In the genomic region with DNA sequence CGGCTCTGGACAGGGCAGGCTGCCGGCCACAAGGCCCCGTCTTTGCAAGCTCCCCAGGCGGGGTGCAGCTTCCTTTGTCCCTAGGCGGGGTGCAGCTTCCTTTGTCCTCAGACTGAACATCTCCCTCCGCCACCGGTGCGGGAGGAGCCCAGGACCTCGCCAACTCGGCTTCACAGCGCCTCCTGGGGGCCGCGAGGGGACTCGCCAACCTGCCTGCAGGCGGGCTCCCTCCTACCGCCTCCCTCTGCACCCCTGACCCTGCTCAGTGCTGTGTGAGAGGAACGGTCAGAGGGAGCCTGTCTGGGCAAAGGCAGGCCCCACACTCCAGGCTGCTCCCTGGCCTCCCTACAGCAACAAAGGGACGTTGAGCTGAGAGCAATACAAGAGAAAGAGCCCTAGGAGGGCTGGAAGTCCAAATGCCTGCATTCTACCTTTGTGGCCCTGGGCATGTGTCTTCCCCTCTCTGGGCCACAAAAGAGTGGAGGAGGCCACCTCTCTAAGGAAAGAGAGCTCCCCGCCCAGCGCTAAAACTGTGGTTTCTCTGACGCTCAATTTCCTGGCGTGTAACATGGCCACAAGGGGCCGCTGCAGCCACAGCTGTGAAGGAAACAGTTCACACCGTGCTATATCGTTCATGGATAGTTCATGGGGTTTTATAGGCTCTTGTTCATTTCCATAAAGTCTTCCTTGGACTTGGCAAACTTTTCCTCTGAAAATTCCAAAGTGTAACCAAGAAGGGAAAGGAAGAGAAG, we compare ENCODE assay signal across 9 cellular contexts. TPM values are rescaled to one million over a fixed set of nuclear protein-coding genes. Genes with fewer than 3 reads are reported as not detected.
A peak's percentile ranks its signal among the peaks of the same experiment; 100 is the strongest.
DNase-seq lines count a peak whose midpoint lies in the region; ATAC-seq, FAIRE-seq and TF ChIP-seq lines count a peak whose summit lies in the region.
"Had no signal": no experiment of that assay in that cellular context is flagged by ENCODE, and none has a peak within 500 bp of the region (broad histone marks: within the 10 kb centered on the region; RNA-seq: fewer than 3 reads in every experiment).

No MANE protein-coding gene starts in this region.

- BruUV-seq in HepG2 (replicated peaks; lab: Mats Ljungman, UMichigan): no TSS peak

- TF ChIP-seq RAD21 in HepG2 (CRISPR knock-in tag; IDR thresholded peaks at IDR 0.05): peak; percentile 91

- H3K4me2 ChIP-seq in HepG2 (ENCODE audit: low read depth, low read length): peak overlapping the region; percentile 93

- no peaks in the 10 kb centered on the region for H3K36me3 ChIP-seq in HepG2 (replicated peaks in 1 of 2; ENCODE audit: control insufficient read depth in 1 of 2, insufficient read depth in 2 of 2, low read length in 2 of 2)

- in situ Hi-C loops in HepG2 (cut with HindIII; ENCODE audit: extremely low pct_ligation_motif_present, low pct_unique_long_range_greater_than_20kb): loop anchor here (5.0 kb wide), 2 partner anchors 62 to 113 kb away; a partner anchor contains a TSS

- peak; percentile 89 for TF ChIP-seq CTCF in HepG2 (CRISPR knock-in tag; IDR thresholded peaks at IDR 0.05)

- DNase-seq in DMS153 treated with DMSO at 0.1 percent for 48 hours (lab: John Stamatoyannopoulos, UW; ENCODE audit: unreplicated experiment) (peak; percentile 90), NCI-H524 treated with DMSO at 0.1 percent for 48 hours (lab: John Stamatoyannopoulos, UW) (peak; percentile 5), dermis microvascular lymphatic vessel endothelial cell (ENCODE audit: low read depth in 2 of 2) (peak; percentile 34 to 77), HepG2 (ENCODE audit: low spot score) (peak; percentile 82)
- peak; percentile 80 to 81 for DNase-seq in activated CD4-positive, alpha-beta T cell treated with anti-CD3 and anti-CD28 coated beads, Interleukin-2, amount 50 U/mL, for 4 hours
- DNase-seq in stimulated activated CD4-positive, alpha-beta T cell treated with anti-CD3 and anti-CD28 coated beads, Interleukin-2, amount 100 ng/mL, for 24 hours: peak; percentile 86 to 89

- H3K27ac ChIP-seq in HepG2 (ENCODE audit: extremely low read length, insufficient read depth, low read length): peak overlapping the region; percentile 16

- ATAC-seq in HG02870 (IDR thresholded peaks at IDR 0.05; ENCODE audit: unreplicated experiment) (peak; percentile 54), HepG2 (peak; percentile 90), GM19328 (IDR thresholded peaks at IDR 0.05; ENCODE audit: unreplicated experiment) (no peak)

- CTCF ChIA-PET in HepG2 (lab: Yijun Ruan, JAX; ENCODE audit: low intra/inter-chr PET ratio, low total read pairs): interaction anchor here (0.7 to 6.3 kb wide), 14 partner anchors 15 to 746 kb away, joined by 3 to 84 read pairs (median 8); a partner anchor contains a TSS

- H3K9me3 ChIP-seq in HepG2 (ENCODE audit: low read length): no peaks in the 10 kb centered on the region

- peak overlapping the region; percentile 49 for H2AFZ ChIP-seq in HepG2 (ENCODE audit: low read length)

- POLR2A ChIA-PET in HepG2 (lab: Yijun Ruan, JAX): interaction anchor here (0.7 to 3.3 kb wide), 8 partner anchors 10 to 730 kb away, joined by 3 to 26 read pairs (median 4); a partner anchor contains a TSS

- WGBS in HepG2 (ENCODE audit: low lambda C conversion rate): 0% methylated on average over 16 of the region's 25 CpGs

- H3K79me2 ChIP-seq in HepG2 (ENCODE audit: insufficient read depth, low read length): no peaks in the 10 kb centered on the region

- H3K4me3 ChIP-seq in HepG2 (replicated peaks in 1 of 3; ENCODE audit: insufficient read depth in 1 of 3, low read depth in 2 of 3, low read length in 3 of 3): peak overlapping the region; percentile 18 to 67 (median 22); a peak in 4 of 6 replicates

- TF ChIP-seq EP300 in HepG2 (IDR thresholded peaks at IDR 0.05; ENCODE audit: low read depth in 2 of 2, low read length in 2 of 2) (no peak), HepG2 (CRISPR knock-in tag; IDR thresholded peaks at IDR 0.05; ENCODE audit: borderline replicate concordance) (no peak; the same call in 1 of the 2 replicates)

- H4K20me1 ChIP-seq in HepG2 (ENCODE audit: insufficient read depth, low read length): no peaks in the 10 kb centered on the region

- FAIRE-seq in HepG2 (lab: Jason Lieb, UNC): peak; percentile 97

- H3K27me3 ChIP-seq in HepG2 (ENCODE audit: control insufficient read depth in 1 of 2, insufficient read depth in 2 of 2, low read length in 2 of 2): peaks cover 4 to 28% of the 10 kb centered on the region in 2 experiments; a peak in 4 of 5 replicates

- peak overlapping the region; percentile 42 for H3K9ac ChIP-seq in HepG2 (ENCODE audit: insufficient read depth, low read depth, low read length)

- no peak for TF ChIP-seq POLR2A in HepG2 (IDR thresholded peaks at IDR 0.05; ENCODE audit: insufficient read depth in 1 of 2, low read depth in 2 of 2, low read length in 2 of 2)

- intact Hi-C loops in HepG2 (cut with micrococcal nuclease; ENCODE audit: unreplicated experiment): loop anchor here (1.0 kb wide), 2 partner anchors 99 to 113 kb away; no protein-coding TSS in a partner anchor

- H3K4me1 ChIP-seq in HepG2 (ENCODE audit: insufficient read depth, low read length): peaks cover 48% of the 10 kb centered on the region

RNA-seq across cellular contexts. Expression of a gene that starts 20.9 kb away (rescaled TPM):
- 4.2 and 11.3 TPM in 2 replicates for total RNA-seq in dermis microvascular lymphatic vessel endothelial cell
- total RNA-seq in HepG2 (2016; rRNA removed; fragmentation: Illumina TruSeq; extraction: Trizol): 114 and 131 TPM in 2 replicates
- total RNA-seq in HepG2 (2016; cell fraction: cytosol; rRNA removed; fragmentation: Illumina TruSeq; extraction: Trizol; ENCODE audit: low read depth): 56.4 and 59.6 TPM in 2 replicates
- 112 and 133 TPM in 2 replicates for total RNA-seq in HepG2 (2016; cell fraction: insoluble cytoplasmic fraction; rRNA removed; fragmentation: Illumina TruSeq; extraction: Trizol)
- 51.6 and 55.7 TPM in 2 replicates for total RNA-seq in HepG2 (2016; cell fraction: membrane; rRNA removed; fragmentation: Illumina TruSeq; extraction: Trizol)
- 57.9 and 58.1 TPM in 2 replicates for total RNA-seq in HepG2 (2016; cell fraction: nucleus; rRNA removed; fragmentation: Illumina TruSeq; extraction: Trizol)
- 142 and 154 TPM in 2 replicates for polyA plus RNA-seq in HepG2 (2011; rRNA removed)
- 133 and 195 TPM in 2 replicates for polyA plus RNA-seq in HepG2 (2011; cell fraction: cytosol; rRNA removed)
- polyA plus RNA-seq in HepG2 (2011; cell fraction: nucleus; rRNA removed): 87.0 and 93.3 TPM in 2 replicates
- 47.9 and 55.2 TPM in 2 replicates for polyA plus RNA-seq in HepG2 (2012)
- polyA plus RNA-seq in HepG2 (2016; cell fraction: cytosol; fragmentation: Illumina TruSeq; extraction: Trizol; ENCODE audit: low read depth): 48.0 and 50.3 TPM in 2 replicates
- polyA plus RNA-seq in HepG2 (2016; cell fraction: insoluble cytoplasmic fraction; fragmentation: Illumina TruSeq; extraction: Trizol; ENCODE audit: low read depth): 100 and 108 TPM in 2 replicates
- polyA plus RNA-seq in HepG2 (2016; cell fraction: membrane; fragmentation: Illumina TruSeq; extraction: Trizol; ENCODE audit: low read depth): 41.2 and 41.6 TPM in 2 replicates
- 79.3 and 85.0 TPM in 2 replicates for polyA plus RNA-seq in HepG2 (2016; cell fraction: nucleus; fragmentation: Illumina TruSeq; extraction: Trizol; ENCODE audit: insufficient read depth, low read depth)
- 163 and 173 TPM in 2 replicates for polyA minus RNA-seq in HepG2 (2011; rRNA and poly(A)+ RNA removed; ENCODE audit: low replicate concordance)
- polyA minus RNA-seq in HepG2 (2011; cell fraction: cytosol; rRNA and poly(A)+ RNA removed): 82.1 and 108 TPM in 2 replicates
- polyA minus RNA-seq in HepG2 (2011; cell fraction: nucleus; rRNA and poly(A)+ RNA removed): 23.6 and 27.8 TPM in 2 replicates

RNA-seq across cellular contexts. Expression of a gene that starts 22.8 kb away (rescaled TPM):
- not detected in 2 replicates for total RNA-seq in dermis microvascular lymphatic vessel endothelial cell
- total RNA-seq in HepG2 (2016; rRNA removed; fragmentation: Illumina TruSeq; extraction: Trizol): not detected in 2 replicates
- not detected in 2 replicates for total RNA-seq in HepG2 (2016; cell fraction: cytosol; rRNA removed; fragmentation: Illumina TruSeq; extraction: Trizol; ENCODE audit: low read depth)
- total RNA-seq in HepG2 (2016; cell fraction: insoluble cytoplasmic fraction; rRNA removed; fragmentation: Illumina TruSeq; extraction: Trizol): not detected in 2 replicates
- total RNA-seq in HepG2 (2016; cell fraction: membrane; rRNA removed; fragmentation: Illumina TruSeq; extraction: Trizol): not detected in 2 replicates
- not detected in 2 replicates for total RNA-seq in HepG2 (2016; cell fraction: nucleus; rRNA removed; fragmentation: Illumina TruSeq; extraction: Trizol)
- not detected in 2 replicates for polyA plus RNA-seq in HepG2 (2011; rRNA removed)
- not detected in 2 replicates for polyA plus RNA-seq in HepG2 (2011; cell fraction: cytosol; rRNA removed)
- polyA plus RNA-seq in HepG2 (2011; cell fraction: nucleus; rRNA removed): not detected in 2 replicates
- not detected in 2 replicates for polyA plus RNA-seq in HepG2 (2012)
- not detected in 2 replicates for polyA plus RNA-seq in HepG2 (2016; cell fraction: cytosol; fragmentation: Illumina TruSeq; extraction: Trizol; ENCODE audit: low read depth)
- polyA plus RNA-seq in HepG2 (2016; cell fraction: insoluble cytoplasmic fraction; fragmentation: Illumina TruSeq; extraction: Trizol; ENCODE audit: low read depth): not detected in 2 replicates
- not detected in 2 replicates for polyA plus RNA-seq in HepG2 (2016; cell fraction: membrane; fragmentation: Illumina TruSeq; extraction: Trizol; ENCODE audit: low read depth)
- polyA plus RNA-seq in HepG2 (2016; cell fraction: nucleus; fragmentation: Illumina TruSeq; extraction: Trizol; ENCODE audit: insufficient read depth, low read depth): not detected in 2 replicates
- polyA minus RNA-seq in HepG2 (2011; rRNA and poly(A)+ RNA removed; ENCODE audit: low replicate concordance): 0.19 TPM in 1 of 2 replicates, not detected in the other
- not detected in 2 replicates for polyA minus RNA-seq in HepG2 (2011; cell fraction: cytosol; rRNA and poly(A)+ RNA removed)
- not detected in 2 replicates for polyA minus RNA-seq in HepG2 (2011; cell fraction: nucleus; rRNA and poly(A)+ RNA removed)
- total RNA-seq: temporal lobe had no signal

RNA-seq across cellular contexts. Expression of a gene that starts 30.3 kb away (rescaled TPM):
- 0.13 and 1.2 TPM in 2 replicates for total RNA-seq in dermis microvascular lymphatic vessel endothelial cell
- total RNA-seq in HepG2 (2016; rRNA removed; fragmentation: Illumina TruSeq; extraction: Trizol): 0.46 and 0.94 TPM in 2 replicates
- 0.26 and 0.30 TPM in 2 replicates for total RNA-seq in HepG2 (2016; cell fraction: cytosol; rRNA removed; fragmentation: Illumina TruSeq; extraction: Trizol; ENCODE audit: low read depth)
- total RNA-seq in HepG2 (2016; cell fraction: insoluble cytoplasmic fraction; rRNA removed; fragmentation: Illumina TruSeq; extraction: Trizol): 0.52 and 0.62 TPM in 2 replicates
- total RNA-seq in HepG2 (2016; cell fraction: membrane; rRNA removed; fragmentation: Illumina TruSeq; extraction: Trizol): 0.53 and 0.59 TPM in 2 replicates
- total RNA-seq in HepG2 (2016; cell fraction: nucleus; rRNA removed; fragmentation: Illumina TruSeq; extraction: Trizol): 0.63 and 1.2 TPM in 2 replicates
- 0.63 and 1.2 TPM in 2 replicates for polyA plus RNA-seq in HepG2 (2011; rRNA removed)
- 0.85 and 0.87 TPM in 2 replicates for polyA plus RNA-seq in HepG2 (2011; cell fraction: cytosol; rRNA removed)
- polyA plus RNA-seq in HepG2 (2011; cell fraction: nucleus; rRNA removed): 1.6 and 2.2 TPM in 2 replicates
- polyA plus RNA-seq in HepG2 (2012): 0.27 and 0.33 TPM in 2 replicates
- 0.18 and 0.42 TPM in 2 replicates for polyA plus RNA-seq in HepG2 (2016; cell fraction: cytosol; fragmentation: Illumina TruSeq; extraction: Trizol; ENCODE audit: low read depth)
- polyA plus RNA-seq in HepG2 (2016; cell fraction: insoluble cytoplasmic fraction; fragmentation: Illumina TruSeq; extraction: Trizol; ENCODE audit: low read depth): 0.56 and 0.61 TPM in 2 replicates
- 0.31 and 0.50 TPM in 2 replicates for polyA plus RNA-seq in HepG2 (2016; cell fraction: membrane; fragmentation: Illumina TruSeq; extraction: Trizol; ENCODE audit: low read depth)
- 1.0 TPM in 2 replicates for polyA plus RNA-seq in HepG2 (2016; cell fraction: nucleus; fragmentation: Illumina TruSeq; extraction: Trizol; ENCODE audit: insufficient read depth, low read depth)
- polyA minus RNA-seq in HepG2 (2011; rRNA and poly(A)+ RNA removed; ENCODE audit: low replicate concordance): 0.28 and 4.2 TPM in 2 replicates
- polyA minus RNA-seq in HepG2 (2011; cell fraction: cytosol; rRNA and poly(A)+ RNA removed): 1.1 TPM in 1 of 2 replicates, not detected in the other
- polyA minus RNA-seq in HepG2 (2011; cell fraction: nucleus; rRNA and poly(A)+ RNA removed): 0.39 and 0.62 TPM in 2 replicates

RNA-seq across cellular contexts. Expression of a gene that starts 37.7 kb away (rescaled TPM):
- total RNA-seq in dermis microvascular lymphatic vessel endothelial cell (not detected in 2 replicates), HepG2 (2016; rRNA removed; fragmentation: Illumina TruSeq; extraction: Trizol) (not detected in 2 replicates)
- total RNA-seq in HepG2 (2016; cell fraction: cytosol; rRNA removed; fragmentation: Illumina TruSeq; extraction: Trizol; ENCODE audit: low read depth): not detected in 2 replicates
- not detected in 2 replicates for total RNA-seq in HepG2 (2016; cell fraction: insoluble cytoplasmic fraction; rRNA removed; fragmentation: Illumina TruSeq; extraction: Trizol)
- total RNA-seq in HepG2 (2016; cell fraction: membrane; rRNA removed; fragmentation: Illumina TruSeq; extraction: Trizol): not detected in 2 replicates
- not detected in 2 replicates for total RNA-seq in HepG2 (2016; cell fraction: nucleus; rRNA removed; fragmentation: Illumina TruSeq; extraction: Trizol)
- polyA plus RNA-seq in HepG2 (2011; rRNA removed): 0.09 and 0.37 TPM in 2 replicates
- 0.03 and 0.04 TPM in 2 replicates for polyA plus RNA-seq in HepG2 (2011; cell fraction: cytosol; rRNA removed)
- polyA plus RNA-seq in HepG2 (2011; cell fraction: nucleus; rRNA removed): not detected in 2 replicates
- polyA plus RNA-seq in HepG2 (2012): not detected in 2 replicates
- not detected in 2 replicates for polyA plus RNA-seq in HepG2 (2016; cell fraction: cytosol; fragmentation: Illumina TruSeq; extraction: Trizol; ENCODE audit: low read depth)
- not detected in 2 replicates for polyA plus RNA-seq in HepG2 (2016; cell fraction: insoluble cytoplasmic fraction; fragmentation: Illumina TruSeq; extraction: Trizol; ENCODE audit: low read depth)
- not detected in 2 replicates for polyA plus RNA-seq in HepG2 (2016; cell fraction: membrane; fragmentation: Illumina TruSeq; extraction: Trizol; ENCODE audit: low read depth)
- polyA plus RNA-seq in HepG2 (2016; cell fraction: nucleus; fragmentation: Illumina TruSeq; extraction: Trizol; ENCODE audit: insufficient read depth, low read depth): not detected in 2 replicates
- 9.6 TPM in 1 of 2 replicates, not detected in the other for polyA minus RNA-seq in HepG2 (2011; rRNA and poly(A)+ RNA removed; ENCODE audit: low replicate concordance)
- not detected in 2 replicates for polyA minus RNA-seq in HepG2 (2011; cell fraction: cytosol; rRNA and poly(A)+ RNA removed)
- polyA minus RNA-seq in HepG2 (2011; cell fraction: nucleus; rRNA and poly(A)+ RNA removed): not detected in 2 replicates

RNA-seq across cellular contexts. Expression of a gene that starts 43.6 kb away (rescaled TPM):
- total RNA-seq in dermis microvascular lymphatic vessel endothelial cell (not detected in 2 replicates), HepG2 (2016; rRNA removed; fragmentation: Illumina TruSeq; extraction: Trizol) (not detected in 2 replicates)
- not detected in 2 replicates for total RNA-seq in HepG2 (2016; cell fraction: cytosol; rRNA removed; fragmentation: Illumina TruSeq; extraction: Trizol; ENCODE audit: low read depth)
- not detected in 2 replicates for total RNA-seq in HepG2 (2016; cell fraction: insoluble cytoplasmic fraction; rRNA removed; fragmentation: Illumina TruSeq; extraction: Trizol)
- not detected in 2 replicates for total RNA-seq in HepG2 (2016; cell fraction: membrane; rRNA removed; fragmentation: Illumina TruSeq; extraction: Trizol)
- total RNA-seq in HepG2 (2016; cell fraction: nucleus; rRNA removed; fragmentation: Illumina TruSeq; extraction: Trizol): not detected in 2 replicates
- 0.30 TPM in 1 of 2 replicates, not detected in the other for polyA plus RNA-seq in HepG2 (2011; rRNA removed)
- polyA plus RNA-seq in HepG2 (2011; cell fraction: cytosol; rRNA removed): 0.05 TPM in 1 of 2 replicates, not detected in the other
- polyA plus RNA-seq in HepG2 (2011; cell fraction: nucleus; rRNA removed): 0.09 TPM in 1 of 2 replicates, not detected in the other
- polyA plus RNA-seq in HepG2 (2012): not detected in 2 replicates
- polyA plus RNA-seq in HepG2 (2016; cell fraction: cytosol; fragmentation: Illumina TruSeq; extraction: Trizol; ENCODE audit: low read depth): not detected in 2 replicates
- not detected in 2 replicates for polyA plus RNA-seq in HepG2 (2016; cell fraction: insoluble cytoplasmic fraction; fragmentation: Illumina TruSeq; extraction: Trizol; ENCODE audit: low read depth)
- not detected in 2 replicates for polyA plus RNA-seq in HepG2 (2016; cell fraction: membrane; fragmentation: Illumina TruSeq; extraction: Trizol; ENCODE audit: low read depth)
- not detected in 2 replicates for polyA plus RNA-seq in HepG2 (2016; cell fraction: nucleus; fragmentation: Illumina TruSeq; extraction: Trizol; ENCODE audit: insufficient read depth, low read depth)
- 0.70 TPM in 1 of 2 replicates, not detected in the other for polyA minus RNA-seq in HepG2 (2011; rRNA and poly(A)+ RNA removed; ENCODE audit: low replicate concordance)
- not detected in 2 replicates for polyA minus RNA-seq in HepG2 (2011; cell fraction: cytosol; rRNA and poly(A)+ RNA removed)
- polyA minus RNA-seq in HepG2 (2011; cell fraction: nucleus; rRNA and poly(A)+ RNA removed): not detected in 2 replicates
- total RNA-seq: temporal lobe had no signal

Comparison
In these comparisons a context has a peak if more than half of its experiments do, and no peak if none do; other contexts are left out.
1. DNase-seq: peak in every context shown above with its lines; median percentile 90 in DMS153 treated with DMSO at 0.1 percent for 48 hours; 88 in stimulated activated CD4-positive, alpha-beta T cell treated with anti-CD3 and anti-CD28 coated beads, Interleukin-2, amount 100 ng/mL, for 24 hours; 82 in HepG2; 80 in activated CD4-positive, alpha-beta T cell treated with anti-CD3 and anti-CD28 coated beads, Interleukin-2, amount 50 U/mL, for 4 hours; 56 in dermis microvascular lymphatic vessel endothelial cell; 5 in NCI-H524 treated with DMSO at 0.1 percent for 48 hours.